ENCODE assay signal across 10 cellular contexts in genomic region chr1:40076895-40077312, GRCh38. TPM values are rescaled to one million over a fixed set of nuclear protein-coding genes. Genes with fewer than 3 reads are reported as not detected.
DNase-seq lines count a peak whose midpoint lies in the region; ATAC-seq and TF ChIP-seq lines count a peak whose summit lies in the region.
"Had no signal": no experiment of that assay in that cellular context is flagged by ENCODE, and none has a peak within 500 bp of the region (broad histone marks: within the 10 kb centered on the region; RNA-seq: fewer than 3 reads in every experiment).

No MANE protein-coding gene starts in this region.

- H3K79me1 ChIP-seq in mesendoderm (ENCODE audit: low read length), result no peaks in the 10 kb centered on the region

- intact Hi-C loops in activated CD4-positive, alpha-beta T cell treated with anti-CD3 and anti-CD28 coated beads for 36 hours (cut with DNase I, micrococcal nuclease), result no loop called here
- intact Hi-C loops in left ventricle myocardium inferior (cut with micrococcal nuclease), result no loop called here

- POLR2A ChIA-PET in activated CD4-positive, alpha-beta T cell treated with anti-CD3 and anti-CD28 coated beads for 36 hours (lab: Charles Lee), result interaction anchor here (0.6 kb wide), 1 partner anchor 11 kb away, joined by 4 read pairs; no protein-coding TSS in a partner anchor

- no peak overlapping the region for H3K56ac ChIP-seq in mesendoderm (ENCODE audit: low read length)

- H2BK120ac ChIP-seq in mesendoderm (ENCODE audit: low read depth, low read length), result no peak overlapping the region

- H3K79me2 ChIP-seq in mesendoderm (ENCODE audit: control insufficient read depth, insufficient read depth, low read length), result no peaks in the 10 kb centered on the region

- TF ChIP-seq CTCF in left ventricle myocardium inferior (IDR thresholded peaks at IDR 0.05; ENCODE audit: borderline replicate concordance), result no peak
- no peak for TF ChIP-seq CTCF in GM20000 (IDR thresholded peaks at IDR 0.05; ENCODE audit: extremely low read depth, missing control alignments)

- peak overlapping the region; percentile 60 for H3K27ac Mint-ChIP-seq in activated CD4-positive, alpha-beta T cell treated with anti-CD3 and anti-CD28 coated beads for 36 hours
- H3K27ac Mint-ChIP-seq in activated naive CD8-positive, alpha-beta T cell treated with anti-CD3 and anti-CD28 coated beads for 36 hours, result peak overlapping the region; percentile 65

- no peak overlapping the region for H2BK15ac ChIP-seq in mesendoderm (replicated peaks; ENCODE audit: low read depth)

- no peaks in the 10 kb centered on the region for H3K9me3 Mint-ChIP-seq in activated CD4-positive, alpha-beta T cell treated with anti-CD3 and anti-CD28 coated beads for 36 hours (ENCODE audit: low read depth)
- no peaks in the 10 kb centered on the region for H3K9me3 Mint-ChIP-seq in activated naive CD8-positive, alpha-beta T cell treated with anti-CD3 and anti-CD28 coated beads for 36 hours

- ATAC-seq in activated CD4-positive, alpha-beta T cell treated with anti-CD3 and anti-CD28 coated beads for 36 hours, result no peak
- ATAC-seq: A549 had no signal

- no peaks in the 10 kb centered on the region for H3K27me3 Mint-ChIP-seq in activated CD4-positive, alpha-beta T cell treated with anti-CD3 and anti-CD28 coated beads for 36 hours
- H3K27me3 Mint-ChIP-seq in activated naive CD8-positive, alpha-beta T cell treated with anti-CD3 and anti-CD28 coated beads for 36 hours, result no peaks in the 10 kb centered on the region

- no peak overlapping the region for H3K4me2 ChIP-seq in mesendoderm (ENCODE audit: low read length)
- H3K4me2 ChIP-seq: A549 had no signal

- no peak overlapping the region for H2AK5ac ChIP-seq in mesendoderm (ENCODE audit: low read length)

- no peaks in the 10 kb centered on the region for H3K27me3 ChIP-seq in left ventricle myocardium inferior (ENCODE audit: low read depth)
- H3K27me3 ChIP-seq in mesendoderm (ENCODE audit: insufficient read depth, low read length, poor library complexity), result no peaks in the 10 kb centered on the region

- H3K4me1 ChIP-seq in left ventricle myocardium inferior (no peaks in the 10 kb centered on the region), mesendoderm (ENCODE audit: control insufficient read depth, low read depth, low read length) (no peaks in the 10 kb centered on the region)

- no peak overlapping the region for H3K18ac ChIP-seq in mesendoderm (ENCODE audit: low read length)

- WGBS in mesendoderm (ENCODE audit: extremely low coverage, insufficient coverage, low lambda C conversion rate), result no CpG with 5 or more reads among the region's 5 CpGs

- H3K4me3 ChIP-seq in left ventricle myocardium inferior (no peak overlapping the region), mesendoderm (ENCODE audit: low read length) (no peak overlapping the region)
- H3K4me3 ChIP-seq: A549 had no signal

- CTCF ChIA-PET in activated CD4-positive, alpha-beta T cell treated with anti-CD3 and anti-CD28 coated beads for 36 hours (lab: Charles Lee), result interaction anchor here (0.6 to 3.3 kb wide), 9 partner anchors 13 to 262 kb away, joined by 3 to 12 read pairs (median 3); no protein-coding TSS in a partner anchor

- H3K9me3 ChIP-seq in left ventricle myocardium inferior (replicated peaks), result no peaks in the 10 kb centered on the region
- H3K9me3 ChIP-seq: A549 had no signal

- H3K27ac ChIP-seq in left ventricle myocardium inferior (replicated peaks), result peak overlapping the region; percentile 40
- H3K27ac ChIP-seq in mesendoderm (ENCODE audit: low read depth, low read length), result no peak overlapping the region
- H3K27ac ChIP-seq: A549 had no signal

- H3K4me3 Mint-ChIP-seq in activated CD4-positive, alpha-beta T cell treated with anti-CD3 and anti-CD28 coated beads for 36 hours, result no peak overlapping the region
- no peak overlapping the region for H3K4me3 Mint-ChIP-seq in activated naive CD8-positive, alpha-beta T cell treated with anti-CD3 and anti-CD28 coated beads for 36 hours

- peaks cover 48% of the 10 kb centered on the region for H3K36me3 Mint-ChIP-seq in activated CD4-positive, alpha-beta T cell treated with anti-CD3 and anti-CD28 coated beads for 36 hours (ENCODE audit: low read depth)
- peaks cover 33% of the 10 kb centered on the region for H3K36me3 Mint-ChIP-seq in activated naive CD8-positive, alpha-beta T cell treated with anti-CD3 and anti-CD28 coated beads for 36 hours

- H2BK5ac ChIP-seq in mesendoderm (ENCODE audit: low read length), result no peak overlapping the region

- no peak overlapping the region for H3K4ac ChIP-seq in mesendoderm (ENCODE audit: low read depth, low read length)

- H4K5ac ChIP-seq in mesendoderm (ENCODE audit: low read length), result no peak overlapping the region

- H3K23ac ChIP-seq in mesendoderm (ENCODE audit: low read length), result no peak overlapping the region

- H3K9ac ChIP-seq in mesendoderm (ENCODE audit: low read length), result no peak overlapping the region

- peaks cover 17% of the 10 kb centered on the region for H3K4me1 Mint-ChIP-seq in activated CD4-positive, alpha-beta T cell treated with anti-CD3 and anti-CD28 coated beads for 36 hours
- H3K4me1 Mint-ChIP-seq in activated naive CD8-positive, alpha-beta T cell treated with anti-CD3 and anti-CD28 coated beads for 36 hours, result peaks cover 10% of the 10 kb centered on the region

- no peak overlapping the region for H4K8ac ChIP-seq in mesendoderm (ENCODE audit: low read depth, low read length)

- no peak for DNase-seq in activated CD4-positive, alpha-beta T cell treated with anti-CD3 and anti-CD28 coated beads for 36 hours
- no peak for DNase-seq in activated CD4-positive, alpha-beta T cell treated with anti-CD3 and anti-CD28 coated beads, Interleukin-2, amount 50 U/mL, for 48 hours
- DNase-seq in activated naive CD8-positive, alpha-beta T cell treated with anti-CD3 and anti-CD28 coated beads for 36 hours, result no peak
- DNase-seq in left ventricle myocardium inferior (no peak), superior temporal gyrus (ENCODE audit: extremely low spot score) (peak; percentile 48), mesendoderm (no peak), GM20000 (ENCODE audit: low spot score) (no peak), globus pallidus (ENCODE audit: low spot score) (no peak)
- DNase-seq: SIG-M5 had no signal

- H3K36me3 ChIP-seq in left ventricle myocardium inferior, result peaks cover 77% of the 10 kb centered on the region
- H3K36me3 ChIP-seq in mesendoderm (ENCODE audit: control insufficient read depth, insufficient read depth, low read length), result peaks cover 13% of the 10 kb centered on the region

RNA-seq across cellular contexts. Expression of gene PPT1, which starts 20.1 kb away (rescaled TPM):
- total RNA-seq in activated CD4-positive, alpha-beta T cell treated with anti-CD3 and anti-CD28 coated beads for 36 hours, result 10 to 100 TPM; 75.4 to 77.4 TPM
- 10 to 100 TPM; 87.5 to 93.7 TPM for total RNA-seq in activated naive CD8-positive, alpha-beta T cell treated with anti-CD3 and anti-CD28 coated beads for 36 hours
- 37.7 TPM for total RNA-seq in left ventricle myocardium inferior
- polyA plus RNA-seq in mesendoderm (2013, experiment 1 of 2), result 153 TPM
- polyA plus RNA-seq in mesendoderm (2013, experiment 2 of 2), result 151 TPM

RNA-seq across cellular contexts. Expression of gene CAP1, which starts 36.4 kb away (rescaled TPM):
- total RNA-seq in activated CD4-positive, alpha-beta T cell treated with anti-CD3 and anti-CD28 coated beads for 36 hours, result 100 to 1,000 TPM; 527 to 553 TPM
- 100 to 1,000 TPM; 483 to 504 TPM for total RNA-seq in activated naive CD8-positive, alpha-beta T cell treated with anti-CD3 and anti-CD28 coated beads for 36 hours
- 66.0 TPM for total RNA-seq in left ventricle myocardium inferior
- polyA plus RNA-seq in mesendoderm (2013, experiment 1 of 2), result 257 TPM
- polyA plus RNA-seq in mesendoderm (2013, experiment 2 of 2), result 262 TPM
